10 cellular contexts compared by ENCODE assay signal in the genomic region with DNA sequence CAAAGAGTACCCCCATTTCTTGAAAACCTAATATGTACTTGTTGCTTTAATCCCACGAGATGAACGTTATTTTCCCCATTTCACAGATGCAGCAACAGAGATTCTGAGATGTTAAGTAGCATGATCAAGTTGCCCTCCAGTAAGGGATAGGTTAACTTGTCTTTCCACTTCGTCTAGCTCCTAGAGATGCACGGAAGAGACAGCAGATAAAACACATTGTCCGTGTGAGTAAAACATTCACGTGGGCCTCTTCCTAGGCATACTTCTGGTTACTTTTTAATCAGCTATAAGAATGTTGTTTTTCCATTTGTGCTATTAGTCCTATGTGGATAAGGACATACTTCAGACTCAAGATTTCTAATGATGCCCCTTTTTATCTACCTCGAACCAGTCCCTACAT. TPM values are rescaled to one million over a fixed set of nuclear protein-coding genes. Genes with fewer than 3 reads are reported as not detected.
A peak's percentile ranks its signal among the peaks of the same experiment; 100 is the strongest.
DNase-seq lines count a peak whose midpoint lies in the region; FAIRE-seq and TF ChIP-seq lines count a peak whose summit lies in the region.
"Had no signal": no experiment of that assay in that cellular context is flagged by ENCODE, and none has a peak within 500 bp of the region (broad histone marks: within the 10 kb centered on the region; RNA-seq: fewer than 3 reads in every experiment).

No MANE protein-coding gene starts in this region.

- H3K9ac ChIP-seq in SK-N-MC (ENCODE audit: insufficient read length) (no peak overlapping the region), kidney (ENCODE audit: low read length in 2 of 2) (peak overlapping the region in 1 of 2 donors; percentile 0)

- intact Hi-C loops in kidney (cut with DNase I) (no loop called here), prostate gland (cut with DNase I) (loop anchor here (5.0 to 10.0 kb wide), 2 partner anchors 84 to 159 kb away; no protein-coding TSS in a partner anchor)

- no peaks in the 10 kb centered on the region for H3K27me3 ChIP-seq in prostate gland (replicated peaks; ENCODE audit: insufficient read depth)

- 47% methylated on average over 7 of the region's 7 CpGs for WGBS in prostate gland

- no peak for TF ChIP-seq POLR2A in prostate gland (IDR thresholded peaks at IDR 0.05)

- H3K9me3 ChIP-seq in SK-N-MC (ENCODE audit: low read depth, low read length) (no peaks in the 10 kb centered on the region), kidney (ENCODE audit: control insufficient read depth in 1 of 2, low read length in 2 of 2) (no peaks in the 10 kb centered on the region), prostate gland (no peaks in the 10 kb centered on the region)

- H3K36me3 ChIP-seq in SK-N-MC (ENCODE audit: insufficient read depth, low read length), result no peaks in the 10 kb centered on the region
- no peaks in the 10 kb centered on the region for H3K36me3 ChIP-seq in kidney (ENCODE audit: control insufficient read depth in 1 of 2, insufficient read depth in 2 of 2, low read length in 2 of 2)
- H3K36me3 ChIP-seq in prostate gland, result no peaks in the 10 kb centered on the region

- peak; percentile 19 for DNase-seq in ACHN
- DNase-seq in SK-N-MC (ENCODE audit: low read depth, low spot score), result no peak
- no peak for DNase-seq in kidney
- DNase-seq in prostate gland (ENCODE audit: low spot score), result no peak
- DNase-seq in islet precursor cell, result no peak
- no peak for DNase-seq in stimulated activated naive CD4-positive, alpha-beta T cell (lab: John Stamatoyannopoulos, UW)
- no peak for DNase-seq in dedifferentiated amniotic fluid mesenchymal stem cell (ENCODE audit: extremely low spot score)
- DNase-seq in KG1 (lab: John Stamatoyannopoulos, UW), result no peak
- DNase-seq: activated CD4-positive, CD25-positive, alpha-beta regulatory T cell; activated CD8-positive, alpha-beta memory T cell treated with anti-CD3 and anti-CD28 coated beads, Interleukin-2, amount 50 U/mL, for 48 hours had no signal

- no peak for TF ChIP-seq CTCF in kidney (IDR thresholded peaks at IDR 0.05; ENCODE audit: borderline replicate concordance, extremely low read depth, insufficient read depth)
- no peak for TF ChIP-seq CTCF in prostate gland (IDR thresholded peaks at IDR 0.05)

- H3K4me3 ChIP-seq in SK-N-MC (peak overlapping the region; percentile 87; the same call in 1 of the 2 replicates), kidney (ENCODE audit: low read length in 2 of 2) (peak overlapping the region; percentile 52 to 65), prostate gland (no peak overlapping the region)

- H3K4me1 ChIP-seq in kidney (ENCODE audit: control insufficient read depth in 1 of 2, insufficient read depth in 1 of 2, low read depth in 1 of 2, low read length in 2 of 2) (peaks cover 0 to 6% of the 10 kb centered on the region in 2 donors), prostate gland (replicated peaks) (no peaks in the 10 kb centered on the region)

- no peak overlapping the region for H3K27ac ChIP-seq in SK-N-MC
- H3K27ac ChIP-seq in kidney (ENCODE audit: low read depth in 2 of 2, low read length in 2 of 2), result peak overlapping the region; percentile 29 to 85
- H3K27ac ChIP-seq in prostate gland, result peak overlapping the region; percentile 61 to 82

- no peak for FAIRE-seq in kidney (lab: Jason Lieb, UNC)

- in situ Hi-C loops in ACHN (cut with HindIII; ENCODE audit: low pct_ligation_motif_present, low pct_unique_long_range_greater_than_20kb, low sequenced_read_pairs), result no loop called here

RNA-seq across cellular contexts. Expression of a gene that starts 1.2 kb away (rescaled TPM):
- 4.6 TPM for total RNA-seq in kidney
- 4.6 TPM for polyA plus RNA-seq in kidney (ENCODE audit: insufficient read depth, low read depth, low replicate concordance)
- total RNA-seq in prostate gland, result 10 to 100 TPM; 20.3 to 22.6 TPM

Comparison
In these comparisons a context has a peak if more than half of its experiments do, and no peak if none do; other contexts are left out.
1. H3K4me3 ChIP-seq: peak in SK-N-MC (single experiment) and kidney (2 of 2); none in prostate gland (0 of 2).